ENCODE assay signal across 8 cellular contexts in the genomic region with DNA sequence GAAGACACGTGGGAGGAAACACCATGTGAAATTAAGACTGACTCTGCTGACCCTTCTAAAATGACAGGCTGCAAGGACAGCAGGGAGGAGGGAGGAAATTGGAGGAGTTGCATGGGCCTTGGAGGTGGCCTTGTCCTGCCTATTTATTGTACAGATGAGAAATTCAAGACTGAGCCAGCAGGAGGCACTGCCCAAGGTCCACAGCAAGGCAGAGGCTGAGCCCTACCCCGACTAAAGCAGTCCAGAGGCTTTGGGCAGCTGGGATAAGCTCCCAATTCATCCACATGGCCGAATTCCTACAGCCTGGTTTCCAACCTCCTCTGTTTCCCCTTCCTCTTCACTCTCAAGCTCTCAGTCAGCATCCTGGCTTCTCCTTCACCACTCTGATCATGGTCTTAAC.
A peak's percentile ranks its signal among the peaks of the same experiment; 100 is the strongest.
DNase-seq lines count a peak whose midpoint lies in the region; ATAC-seq, FAIRE-seq and TF ChIP-seq lines count a peak whose summit lies in the region.

No MANE protein-coding gene starts in this region.

- 60% methylated on average over 3 of the region's 3 CpGs for WGBS in A549 (ENCODE audit: missing lambda C conversion rate)
- no CpG with 5 or more reads among the region's 3 CpGs for WGBS in iPS DF 6.9 (ENCODE audit: insufficient coverage, insufficient read length)

- CTCF ChIA-PET in A549 (lab: Yijun Ruan, JAX), result interaction anchor here (0.6 to 1.8 kb wide), 4 partner anchors 25 to 806 kb away, joined by 3 to 6 read pairs (median 4); no protein-coding TSS in a partner anchor

- H3K27ac ChIP-seq in A549 (no peak overlapping the region), iPS DF 6.9 (ENCODE audit: low read length) (no peak overlapping the region)

- no peak for TF ChIP-seq EP300 in A549 (IDR thresholded peaks at IDR 0.05)

- H3K9me3 ChIP-seq in A549 (no peaks in the 10 kb centered on the region), iPS DF 6.9 (ENCODE audit: control insufficient read depth, insufficient read depth, low read length) (no peaks in the 10 kb centered on the region)

- no peak overlapping the region for H3K4me2 ChIP-seq in A549

- 0 out of 3 replicates have a peak, but pooled peaks cover 4% of the 10 kb centered on the region for H3K4me1 ChIP-seq in A549
- H3K4me1 ChIP-seq in iPS DF 6.9 (ENCODE audit: control insufficient read depth, insufficient read depth, low read length), result 0 out of 2 replicates have a peak, but pooled peaks cover 1% of the 10 kb centered on the region

- H3K4me3 ChIP-seq in A549 (no peak overlapping the region), iPS DF 6.9 (ENCODE audit: low read length) (no peak overlapping the region)

- no peaks in the 10 kb centered on the region for H3K27me3 ChIP-seq in iPS DF 6.9 (ENCODE audit: control insufficient read depth, insufficient read depth, low read length)

- in situ Hi-C loops in GM13977 (cut with MboI; ENCODE audit: low pct_unique_long_range_greater_than_20kb, low sequenced_read_pairs, unreplicated experiment), result no loop called here

- POLR2A ChIA-PET in A549 (lab: Yijun Ruan, JAX), result no interaction called here

- peak in 1 of 2 experiments; percentile 31; a peak in 1 of 5 replicates for TF ChIP-seq RAD21 in A549 (conservative IDR thresholded peaks at IDR 0.05 in 1 of 2, IDR thresholded peaks at IDR 0.05 in 1 of 2)

- ATAC-seq in A549, result peak; percentile 59 to 81; a peak in 3 of 6 replicates
- ATAC-seq in HG03469 (IDR thresholded peaks at IDR 0.05; ENCODE audit: unreplicated experiment), result no peak
- no peak for ATAC-seq in GM21737 (IDR thresholded peaks at IDR 0.05; ENCODE audit: unreplicated experiment)

- TF ChIP-seq POLR2A in A549 (IDR thresholded peaks at IDR 0.05; ENCODE audit: low read length), result no peak

- TF ChIP-seq CTCF in A549 (IDR thresholded peaks at IDR 0.05) (peak; percentile 23; the same call in 1 of the 3 replicates), GM13977 (IDR thresholded peaks at IDR 0.05; ENCODE audit: extremely low read depth, insufficient read depth, missing control alignments) (peak; percentile 38)

- no peaks in the 10 kb centered on the region for H3K36me3 ChIP-seq in iPS DF 6.9 (ENCODE audit: control insufficient read depth, insufficient read depth, low read length)

- no peak for FAIRE-seq in A549 (lab: Jason Lieb, UNC)

- DNase-seq in A549 (ENCODE audit: low read depth in 1 of 2, low spot score in 1 of 2) (peak; percentile 19 to 40), GM13977 (ENCODE audit: low spot score) (no peak), iPS DF 6.9 (ENCODE audit: low read depth, low spot score) (peak; percentile 31), DMS153 (lab: John Stamatoyannopoulos, UW) (no peak), NCI-H128 (lab: John Stamatoyannopoulos, UW; ENCODE audit: unreplicated experiment) (no peak)
- DNase-seq in activated CD4-positive, alpha-beta T cell treated with anti-CD3 and anti-CD28 coated beads, Interleukin-2, amount 50 U/mL, for 1 hour, result peak; percentile 8

TF ChIP-seq in A549, 52 proteins besides CTCF, POLR2A, EP300 and RAD21:
- TF ChIP-seq, protein P1, sequence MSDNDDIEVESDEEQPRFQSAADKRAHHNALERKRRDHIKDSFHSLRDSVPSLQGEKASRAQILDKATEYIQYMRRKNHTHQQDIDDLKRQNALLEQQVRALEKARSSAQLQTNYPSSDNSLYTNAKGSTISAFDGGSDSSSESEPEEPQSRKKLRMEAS (IDR thresholded peaks at IDR 0.05), result no peak
- TF ChIP-seq, protein P2, sequence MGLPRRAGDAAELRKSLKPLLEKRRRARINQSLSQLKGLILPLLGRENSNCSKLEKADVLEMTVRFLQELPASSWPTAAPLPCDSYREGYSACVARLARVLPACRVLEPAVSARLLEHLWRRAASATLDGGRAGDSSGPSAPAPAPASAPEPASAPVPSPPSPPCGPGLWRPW (IDR thresholded peaks at IDR 0.05), result no peak
- TF ChIP-seq ESRRA (IDR thresholded peaks at IDR 0.05; ENCODE audit: borderline replicate concordance, low read length) (no peak), CBX8 (IDR thresholded peaks at IDR 0.05) (no peak), CHD2 (IDR thresholded peaks at IDR 0.05; ENCODE audit: low read length, partially characterized antibody) (no peak), FOSL2 (IDR thresholded peaks at IDR 0.05) (no peak), FOSL2 (CRISPR knock-in tag; IDR thresholded peaks at IDR 0.05) (no peak), MAFK (IDR thresholded peaks at IDR 0.05; ENCODE audit: partially characterized antibody) (no peak), POLR2AphosphoS2 (conservative IDR thresholded peaks at IDR 0.05; ENCODE audit: low read length) (no peak), EHF (CRISPR knock-in tag; IDR thresholded peaks at IDR 0.05) (no peak)

Comparison
In these comparisons a context has a peak if more than half of its experiments do, and no peak if none do; other contexts are left out.
1. ATAC-seq: peak in A549 (2 of 2); none in HG03469 (single experiment) and GM21737 (single experiment).
2. DNase-seq: peak in A549 (2 of 2), activated CD4-positive, alpha-beta T cell treated with anti-CD3 and anti-CD28 coated beads, Interleukin-2, amount 50 U/mL, for 1 hour (single experiment) and iPS DF 6.9 (single experiment); none in GM13977 (single experiment), DMS153 (single experiment) and NCI-H128 (single experiment).